9 cellular contexts compared by ENCODE assay signal in genomic region chr16:25748099-25748654, GRCh38. TPM values are rescaled to one million over a fixed set of nuclear protein-coding genes. Genes with fewer than 3 reads are reported as not detected.
"Had no signal": no experiment of that assay in that cellular context is flagged by ENCODE, and none has a peak within 500 bp of the region (broad histone marks: within the 10 kb centered on the region; RNA-seq: fewer than 3 reads in every experiment).

No MANE protein-coding gene starts in this region.

- H3K27ac ChIP-seq: GM23248 had no signal

- H3K4me3 ChIP-seq: GM23248, GM23338, HAP-1 had no signal

- H3K4me1 ChIP-seq: HAP-1 had no signal

- H3K36me3 ChIP-seq: HAP-1 had no signal

- H3K4me2 ChIP-seq: GM23338 had no signal

- H3K9ac ChIP-seq: GM23248 had no signal

- H3K4me3 Mint-ChIP-seq: GM23338, H9, HFFc6 had no signal

- H3K27ac Mint-ChIP-seq: GM23338, H9, HFFc6 had no signal

- H2AFZ ChIP-seq: GM23248, GM23338 had no signal

- DNase-seq: GM23248, GOT3, H7, H9, HCEC 1CT, HFFc6 had no signal

- H3K9me3 ChIP-seq: HAP-1 had no signal

RNA-seq across cellular contexts. Expression of gene HS3ST4, which starts 56.4 kb away (rescaled TPM):
- total RNA-seq: GM23248, H4, HFFc6 had no signal
- polyA plus RNA-seq: GM23248 had no signal
